In genomic region chr1:151945725-151946365, GRCh38 we compare ENCODE assay signal across 8 cellular contexts. TPM values are rescaled to one million over a fixed set of nuclear protein-coding genes. Genes with fewer than 3 reads are reported as not detected.
A peak's percentile ranks its signal among the peaks of the same experiment; 100 is the strongest.
DNase-seq lines count a peak whose midpoint lies in the region; ATAC-seq and TF ChIP-seq lines count a peak whose summit lies in the region.

No MANE protein-coding gene starts in this region.

- DNase-seq in NCI-H82 (lab: John Stamatoyannopoulos, UW) (peak; percentile 58), NCI-H82 treated with DMSO at 0.1 percent for 48 hours (lab: John Stamatoyannopoulos, UW; ENCODE audit: unreplicated experiment) (no peak), NOMO-1 (lab: John Stamatoyannopoulos, UW; ENCODE audit: unreplicated experiment in 2 of 2) (peak; percentile 94 to 98), epithelial cell of proximal tubule (ENCODE audit: low read depth) (peak; percentile 81), NCI-H187 (lab: John Stamatoyannopoulos, UW) (no peak)
- DNase-seq in activated CD8-positive, alpha-beta memory T cell treated with anti-CD3 and anti-CD28 coated beads for 48 hours (ENCODE audit: low read depth in 2 of 3, low spot score in 2 of 3) = peak in 2 of 3 experiments; percentile 63 to 64
- DNase-seq in naive thymus-derived CD8-positive, alpha-beta T cell = peak in 9 of 10 donors; percentile 38 to 83 (median 58)
- peak; percentile 79 for DNase-seq in stimulated activated naive CD4-positive, alpha-beta T cell treated with Interleukin-2 at 50 U/mL for 16 hours (lab: John Stamatoyannopoulos, UW)

- peaks cover 0 to 9% (median 0%) of the 10 kb centered on the region in 5 donors for H3K27me3 Mint-ChIP-seq in naive thymus-derived CD8-positive, alpha-beta T cell

- no peaks in the 10 kb centered on the region for H3K9me3 Mint-ChIP-seq in naive thymus-derived CD8-positive, alpha-beta T cell

- ATAC-seq in naive thymus-derived CD8-positive, alpha-beta T cell = peak; percentile 73 to 87

- H3K27ac Mint-ChIP-seq in naive thymus-derived CD8-positive, alpha-beta T cell = peak overlapping the region; percentile 21 to 91 (median 84)

- peak overlapping the region in 4 of 10 donors; percentile 28 to 75 (median 68) for H3K4me3 Mint-ChIP-seq in naive thymus-derived CD8-positive, alpha-beta T cell

- no peak overlapping the region for H3K4me3 ChIP-seq in epithelial cell of proximal tubule (ENCODE audit: low read depth, low read length)

- peaks cover 7 to 43% (median 15%) of the 10 kb centered on the region in 4 donors for H3K4me1 Mint-ChIP-seq in naive thymus-derived CD8-positive, alpha-beta T cell

- POLR2A ChIA-PET in naive thymus-derived CD8-positive, alpha-beta T cell (lab: Charles Lee) = no interaction called here

- H3K36me3 Mint-ChIP-seq in naive thymus-derived CD8-positive, alpha-beta T cell = no peaks in the 10 kb centered on the region

- TF ChIP-seq CTCF in epithelial cell of proximal tubule (conservative IDR thresholded peaks at IDR 0.05; ENCODE audit: low read depth, low read length) = no peak

RNA-seq across cellular contexts. Expression of gene THEM4, which starts 36.5 kb away (rescaled TPM):
- total RNA-seq in epithelial cell of proximal tubule = 7.0 and 13.2 TPM in 2 replicates
- 100 to 1,000 TPM; 154 to 166 TPM for total RNA-seq in naive thymus-derived CD8-positive, alpha-beta T cell
- polyA plus RNA-seq in naive thymus-derived CD8-positive, alpha-beta T cell = 100 to 1,000 TPM in 2 of 3 donors, 10 to 100 TPM in 1; 82.2 to 116 (median 103) TPM

RNA-seq across cellular contexts. Expression of gene S100A10, which starts 47.8 kb away (rescaled TPM):
- 216 and 394 TPM in 2 replicates for total RNA-seq in epithelial cell of proximal tubule
- total RNA-seq in naive thymus-derived CD8-positive, alpha-beta T cell = 100 to 1,000 TPM; 198 to 212 TPM
- 100 to 1,000 TPM; 629 to 783 (median 630) TPM for polyA plus RNA-seq in naive thymus-derived CD8-positive, alpha-beta T cell

Comparison
In these comparisons a context has a peak if more than half of its experiments do, and no peak if none do; other contexts are left out.
1. DNase-seq: peak in NCI-H82 (single experiment), NOMO-1 (2 of 2), activated CD8-positive, alpha-beta memory T cell treated with anti-CD3 and anti-CD28 coated beads for 48 hours (2 of 3), epithelial cell of proximal tubule (single experiment), naive thymus-derived CD8-positive, alpha-beta T cell (9 of 10) and stimulated activated naive CD4-positive, alpha-beta T cell treated with Interleukin-2 at 50 U/mL for 16 hours (single experiment); none in NCI-H82 treated with DMSO at 0.1 percent for 48 hours (single experiment) and NCI-H187 (0 of 2).
2. RNA of gene THEM4, which starts 36.5 kb away (total RNA-seq): 154 to 166 TPM in naive thymus-derived CD8-positive, alpha-beta T cell; 7.0 to 13.2 TPM in epithelial cell of proximal tubule; every median in the first group is over 10 times any median in the second.